ENCODE assay signal across 8 cellular contexts in genomic region chr7:25565949-25566348, GRCh38.
DNase-seq lines count a peak whose midpoint lies in the region; ATAC-seq and TF ChIP-seq lines count a peak whose summit lies in the region.

No MANE protein-coding gene starts in this region.

- ATAC-seq in left lobe of liver (peak; percentile 76), HG03175 (IDR thresholded peaks at IDR 0.05; ENCODE audit: unreplicated experiment) (no peak)

- TF ChIP-seq CTCF in 22Rv1 (IDR thresholded peaks at IDR 0.05) (peak; percentile 100), GM12873 (IDR thresholded peaks at IDR 0.05; ENCODE audit: insufficient read depth, low read depth, low read length, missing control alignments) (peak; percentile 99)

- DNase-seq in NCI-H2171 (lab: John Stamatoyannopoulos, UW) = peak; percentile 43
- DNase-seq in activated CD4-positive, CD25-positive, alpha-beta regulatory T cell treated with anti-CD3 and anti-CD28 coated beads, Interleukin-2, amount 50 U/mL, for 72 hours = peak; percentile 62
- DNase-seq in cerebellar cortex (ENCODE audit: low spot score) = peak; percentile 82
- peak; percentile 65 for DNase-seq in left lobe of liver (ENCODE audit: low spot score)
- peak; percentile 53 for DNase-seq in stimulated activated CD4-positive, alpha-beta T cell treated with anti-CD3 and anti-CD28 coated beads, Interleukin-4, amount 100 ng/mL, for 1 hour

- H3K27ac ChIP-seq in 22Rv1 = no peak overlapping the region
